1 cellular context compared by ENCODE assay signal in the genomic region with DNA sequence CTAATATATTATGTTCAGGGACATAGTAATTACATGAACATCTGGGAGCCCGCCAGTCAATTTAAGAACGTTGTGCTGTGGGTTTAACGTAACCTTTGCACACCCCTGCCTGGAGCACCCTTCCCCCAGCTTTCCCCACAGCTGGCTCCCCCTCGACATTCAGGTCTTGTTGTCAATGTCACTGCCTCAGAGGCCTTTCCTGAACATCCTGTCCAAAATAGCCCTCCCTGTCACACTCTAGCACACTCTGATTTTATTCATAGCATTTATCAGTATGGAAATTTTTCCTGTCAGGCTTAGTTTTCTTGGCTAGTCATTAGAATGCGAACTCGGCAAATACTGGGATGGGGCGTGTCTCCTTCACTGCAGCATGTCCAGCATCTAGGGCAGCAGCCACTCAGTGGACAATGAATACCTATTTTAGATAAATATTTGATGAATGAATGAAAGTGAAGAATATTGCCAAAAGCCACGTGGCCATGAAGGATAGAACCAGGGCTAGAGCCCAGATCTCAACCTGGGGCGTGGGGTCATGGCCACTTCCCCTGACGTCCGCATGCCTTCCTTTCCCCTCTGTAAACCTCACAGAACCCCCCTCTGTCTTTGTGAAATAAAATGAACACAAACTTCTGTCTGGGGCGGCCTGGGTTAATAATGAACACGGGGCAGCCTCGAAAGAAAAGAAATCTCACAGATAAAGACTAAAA.
TF ChIP-seq lines count a peak whose summit lies in the region.

No MANE protein-coding gene starts in this region.

TF ChIP-seq in GM23338, 12 proteins besides CTCF, POLR2A, EP300 and RAD21:
- TF ChIP-seq ZNF462 (CRISPR knock-in tag; IDR thresholded peaks at IDR 0.05) (no peak), ZNF114 (CRISPR knock-in tag; IDR thresholded peaks at IDR 0.05) (no peak), EZH2phosphoT487 (IDR thresholded peaks at IDR 0.05; ENCODE audit: unreplicated experiment) (no peak), POLR2AphosphoS5 (IDR thresholded peaks at IDR 0.05; ENCODE audit: low read depth) (no peak), JUNB (IDR thresholded peaks at IDR 0.05; ENCODE audit: unreplicated experiment) (no peak), ZNF331 (CRISPR knock-in tag; IDR thresholded peaks at IDR 0.05; ENCODE audit: low read depth) (no peak), EZH2 (IDR thresholded peaks at IDR 0.05; ENCODE audit: low read depth, unreplicated experiment) (no peak), ETS1 (IDR thresholded peaks at IDR 0.05) (no peak), NANOG (IDR thresholded peaks at IDR 0.05; ENCODE audit: borderline replicate concordance) (no peak), STAT1 (IDR thresholded peaks at IDR 0.05; ENCODE audit: unreplicated experiment) (no peak), CREB1 (CRISPR knock-in tag; IDR thresholded peaks at IDR 0.05; ENCODE audit: low read depth) (no peak), REST (IDR thresholded peaks at IDR 0.05; ENCODE audit: unreplicated experiment) (no peak)
